In the genomic region with DNA sequence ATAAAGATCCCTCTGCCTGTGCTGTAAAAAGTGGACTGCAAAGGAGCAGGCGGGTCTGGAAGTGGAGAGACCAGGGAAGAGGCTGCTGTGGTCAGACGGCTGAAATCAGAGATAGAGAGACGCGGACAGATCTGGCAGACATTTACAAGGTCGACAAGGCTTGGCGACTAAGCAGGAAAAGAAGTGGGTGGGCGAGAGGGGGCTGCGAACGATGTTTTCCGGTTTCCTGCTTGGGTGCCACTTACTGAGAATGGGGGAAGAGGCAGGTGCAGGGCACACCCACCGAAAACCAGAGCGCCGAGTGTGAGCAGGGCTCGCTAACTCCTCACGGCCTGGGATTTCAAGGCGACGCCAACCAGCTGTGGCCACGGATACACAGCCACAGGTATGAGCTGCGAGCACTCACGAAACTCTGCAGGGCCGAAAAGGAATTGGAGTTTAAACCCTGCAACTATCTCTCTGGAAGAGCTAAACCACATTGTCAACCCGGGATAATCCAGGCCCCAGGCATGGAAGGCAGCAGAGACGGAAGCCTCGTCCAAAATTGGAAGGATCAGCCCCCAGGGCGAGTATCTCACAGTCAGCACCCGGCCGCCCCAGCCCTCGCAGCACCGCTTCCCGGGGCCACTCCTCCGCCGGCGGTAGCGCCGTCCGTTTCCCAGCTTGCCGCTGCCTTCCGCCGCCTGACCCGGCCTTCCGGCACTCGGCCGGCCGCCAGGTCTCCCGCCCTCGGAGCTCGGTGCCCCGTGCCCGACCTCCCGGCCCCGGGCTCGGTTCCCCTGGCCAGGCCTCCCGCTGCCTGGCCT, we compare ENCODE assay signal across 8 cellular contexts. TPM values are rescaled to one million over a fixed set of nuclear protein-coding genes. Genes with fewer than 3 reads are reported as not detected.
DNase-seq lines count a peak whose midpoint lies in the region; ATAC-seq and TF ChIP-seq lines count a peak whose summit lies in the region.

No MANE protein-coding gene starts in this region.

- H3K27me3 ChIP-seq in heart right ventricle = no peaks in the 10 kb centered on the region

- DNase-seq in AG09309 (ENCODE audit: low read depth) (no peak), SK-N-MC (ENCODE audit: low read depth, low spot score) (no peak), heart right ventricle (peak; percentile 76 to 78), pons (ENCODE audit: low spot score) (peak; percentile 24), NCI-H1930 (lab: John Stamatoyannopoulos, UW) (no peak)

- TF ChIP-seq CTCF in AG09309 (IDR thresholded peaks at IDR 0.05; ENCODE audit: control insufficient read depth, insufficient read depth, low read depth, low read length, missing control alignments) (peak; percentile 9), heart right ventricle (IDR thresholded peaks at IDR 0.05) (no peak)

- 0 to 1% (median 1%) methylated on average over 47 to 53 of the region's 53 CpGs for WGBS in adipose tissue, 3 donors
- WGBS in heart right ventricle, 2 donors = 0% methylated on average over 53 of the region's 53 CpGs

- intact Hi-C loops in heart right ventricle (cut with DNase I) = loop anchor here in 7 of 10 donors (2.0 to 10.0 kb wide), 8 partner anchors 84 to 386 kb away; a partner anchor contains a TSS

- peak overlapping the region; percentile 87 for H3K9ac ChIP-seq in SK-N-MC (ENCODE audit: insufficient read length)

- peak overlapping the region; percentile 44; the same call in 1 of the 2 replicates for H3K27ac ChIP-seq in SK-N-MC
- H3K27ac ChIP-seq in adipose tissue (ENCODE audit: low read depth, low read length) = peak overlapping the region; percentile 98
- peak overlapping the region; percentile 87 to 100 (median 98) for H3K27ac ChIP-seq in heart right ventricle

- H3K36me3 ChIP-seq in SK-N-MC (ENCODE audit: insufficient read depth, low read length) (peaks cover 3% of the 10 kb centered on the region; the same call in 1 of the 2 replicates), heart right ventricle (peaks cover 0 to 28% (median 0%) of the 10 kb centered on the region in 9 donors)

- peaks cover 13 to 68% (median 59%) of the 10 kb centered on the region in 9 donors for H3K4me1 ChIP-seq in heart right ventricle

- H3K9me3 ChIP-seq in SK-N-MC (ENCODE audit: low read depth, low read length) (no peaks in the 10 kb centered on the region), heart right ventricle (no peaks in the 10 kb centered on the region)

- H3K4me3 ChIP-seq in AG09309 (ENCODE audit: control insufficient read depth, low read depth, low read length) (peak overlapping the region; percentile 84), SK-N-MC (peak overlapping the region; percentile 96), heart right ventricle (peak overlapping the region; percentile 66 to 96 (median 84))

- ATAC-seq in GM18907 (IDR thresholded peaks at IDR 0.05; ENCODE audit: unreplicated experiment) (peak; percentile 41), HG03139 (IDR thresholded peaks at IDR 0.05; ENCODE audit: unreplicated experiment) (peak; percentile 13), heart right ventricle (peak; percentile 55 to 78 (median 66))

RNA-seq across cellular contexts. Expression of a gene that starts 0.8 kb away (rescaled TPM):
- polyA plus RNA-seq in adipose tissue (10 to 100 TPM in 1 of 3 donors, 1 to 10 TPM in 2; 6.8 to 22.9 (median 9.8) TPM), heart right ventricle (10 to 100 TPM in 1 of 2 donors, 1 to 10 TPM in 1; 9.1 to 15.5 TPM)
- 10 to 100 TPM in 8 of 10 donors, 1 to 10 TPM in 2; 7.9 to 24.8 (median 13.5) TPM for total RNA-seq in heart right ventricle

RNA-seq across cellular contexts. Expression of a gene that starts 1.1 kb away (rescaled TPM):
- 10 to 100 TPM in 1 of 3 donors, 1 to 10 TPM in 2; 5.2 to 17.0 (median 6.4) TPM for polyA plus RNA-seq in adipose tissue
- total RNA-seq in heart right ventricle = 10 to 100 TPM in 6 of 10 donors, 1 to 10 TPM in 4; 7.2 to 13.7 (median 10.8) TPM
- polyA plus RNA-seq in heart right ventricle = 10 to 100 TPM in 1 of 2 donors, 1 to 10 TPM in 1; 7.2 to 85.2 TPM

Comparison
In these comparisons a context has a peak if more than half of its experiments do, and no peak if none do; other contexts are left out.
1. DNase-seq: peak in heart right ventricle (2 of 2) and pons (single experiment); none in AG09309 (single experiment), SK-N-MC (single experiment) and NCI-H1930 (0 of 2).
2. ATAC-seq: peak in every context shown above with its lines; median percentile 66 in heart right ventricle; 41 in GM18907; 13 in HG03139.
3. H3K27ac ChIP-seq: peak in every context shown above with its lines; median percentile 98 in adipose tissue; 98 in heart right ventricle; 44 in SK-N-MC.
4. Peak in every context shown above with its lines, with median percentiles within 50 percentile points of each other: H3K4me3 ChIP-seq.